Comparison of ENCODE assay signal across 8 cellular contexts in genomic region chr15:85554852-85555521, GRCh38.
DNase-seq lines count a peak whose midpoint lies in the region; ATAC-seq and TF ChIP-seq lines count a peak whose summit lies in the region.

No MANE protein-coding gene starts in this region.

- no peaks in the 10 kb centered on the region for H3K27me3 ChIP-seq in OCI-LY3 (ENCODE audit: low read depth, low read length)
- no peaks in the 10 kb centered on the region for H3K27me3 ChIP-seq in CD4-positive, alpha-beta T cell (ENCODE audit: control insufficient read depth, insufficient read depth, low read length)
- H3K27me3 ChIP-seq in mesendoderm (ENCODE audit: insufficient read depth, low read length, poor library complexity), result no peaks in the 10 kb centered on the region

- no peak overlapping the region for H3K56ac ChIP-seq in mesendoderm (ENCODE audit: low read length)

- no peak overlapping the region for H3K4ac ChIP-seq in mesendoderm (ENCODE audit: low read depth, low read length)

- peak overlapping the region; percentile 72 for H3K4me2 ChIP-seq in OCI-LY3 (ENCODE audit: low read length)
- no peak overlapping the region for H3K4me2 ChIP-seq in mesendoderm (ENCODE audit: low read length)

- POLR2A ChIA-PET in CD4-positive, alpha-beta T cell (lab: Charles Lee), result interaction anchor here (0.8 to 1.1 kb wide), 2 partner anchors 28 to 90 kb away, joined by 3 read pairs; no protein-coding TSS in a partner anchor

- H3K9ac ChIP-seq in OCI-LY3 (ENCODE audit: low read length), result peak overlapping the region; percentile 10
- no peak overlapping the region for H3K9ac ChIP-seq in mesendoderm (ENCODE audit: low read length)

- no peaks in the 10 kb centered on the region for H3K9me3 Mint-ChIP-seq in natural killer cell
- H3K9me3 Mint-ChIP-seq in CD4-positive, alpha-beta T cell, result no peaks in the 10 kb centered on the region
- H3K9me3 Mint-ChIP-seq in type B pancreatic cell, result no peaks in the 10 kb centered on the region

- intact Hi-C loops in natural killer cell (cut with micrococcal nuclease), result no loop called here
- intact Hi-C loops in CD4-positive, alpha-beta T cell (cut with DNase I, micrococcal nuclease), result no loop called here

- peaks cover 5% of the 10 kb centered on the region for H3K79me1 ChIP-seq in mesendoderm (ENCODE audit: low read length)

- peaks cover 19% of the 10 kb centered on the region for H4K20me1 ChIP-seq in OCI-LY3 (ENCODE audit: insufficient read depth, low read length)

- H3K79me2 ChIP-seq in OCI-LY3 (ENCODE audit: low read length), result no peaks in the 10 kb centered on the region
- H3K79me2 ChIP-seq in mesendoderm (ENCODE audit: control insufficient read depth, insufficient read depth, low read length), result no peaks in the 10 kb centered on the region

- H3K27ac Mint-ChIP-seq in natural killer cell (peak overlapping the region; percentile 22 to 58), type B pancreatic cell (no peak overlapping the region)
- H3K27ac Mint-ChIP-seq in CD4-positive, alpha-beta T cell, result no peak overlapping the region

- H3K9me3 ChIP-seq in OCI-LY3 (ENCODE audit: insufficient read depth, low read length), result no peaks in the 10 kb centered on the region
- no peaks in the 10 kb centered on the region for H3K9me3 ChIP-seq in CD4-positive, alpha-beta T cell (ENCODE audit: control insufficient read depth, low read length)

- no peak for TF ChIP-seq CTCF in OCI-LY3 (IDR thresholded peaks at IDR 0.05; ENCODE audit: low read depth, low read length)
- no peak for TF ChIP-seq CTCF in natural killer cell (IDR thresholded peaks at IDR 0.05)
- TF ChIP-seq CTCF in CD4-positive, alpha-beta T cell (IDR thresholded peaks at IDR 0.05), result no peak
- TF ChIP-seq CTCF in type B pancreatic cell (conservative IDR thresholded peaks at IDR 0.05), result no peak

- no peak overlapping the region for H2BK5ac ChIP-seq in mesendoderm (ENCODE audit: low read length)

- no peak overlapping the region for H3K23ac ChIP-seq in mesendoderm (ENCODE audit: low read length)

- H3K27ac ChIP-seq in OCI-LY3 (ENCODE audit: low read length), result peak overlapping the region; percentile 31
- no peak overlapping the region for H3K27ac ChIP-seq in CD4-positive, alpha-beta T cell (ENCODE audit: low read depth, low read length)
- H3K27ac ChIP-seq in mesendoderm (ENCODE audit: low read depth, low read length), result no peak overlapping the region

- no peaks in the 10 kb centered on the region for H3K27me3 Mint-ChIP-seq in natural killer cell (ENCODE audit: low read depth in 2 of 2)
- no peaks in the 10 kb centered on the region for H3K27me3 Mint-ChIP-seq in CD4-positive, alpha-beta T cell
- H3K27me3 Mint-ChIP-seq in type B pancreatic cell, result no peaks in the 10 kb centered on the region

- H3K4me3 ChIP-seq in OCI-LY3 (ENCODE audit: low read length) (peak overlapping the region; percentile 59), mesendoderm (ENCODE audit: low read length) (no peak overlapping the region)

- H2BK120ac ChIP-seq in mesendoderm (ENCODE audit: low read depth, low read length), result no peak overlapping the region

- peaks cover 28% of the 10 kb centered on the region for H3K4me1 ChIP-seq in OCI-LY3 (ENCODE audit: low read length)
- no peaks in the 10 kb centered on the region for H3K4me1 ChIP-seq in mesendoderm (ENCODE audit: control insufficient read depth, low read depth, low read length)

- H3K36me3 Mint-ChIP-seq in natural killer cell (no peaks in the 10 kb centered on the region), type B pancreatic cell (peaks cover 22% of the 10 kb centered on the region)
- H3K36me3 Mint-ChIP-seq in CD4-positive, alpha-beta T cell (ENCODE audit: low read depth), result peaks cover 47% of the 10 kb centered on the region

- H2AFZ ChIP-seq in OCI-LY3 (ENCODE audit: low read depth, low read length), result no peak overlapping the region

- no peak overlapping the region for H2AK5ac ChIP-seq in mesendoderm (ENCODE audit: low read length)

- H3K4me1 Mint-ChIP-seq in natural killer cell (peaks cover 29 to 44% of the 10 kb centered on the region in 2 donors), type B pancreatic cell (ENCODE audit: unreplicated experiment) (peaks cover 14% of the 10 kb centered on the region)
- H3K4me1 Mint-ChIP-seq in CD4-positive, alpha-beta T cell (ENCODE audit: low read depth), result peaks cover 71% of the 10 kb centered on the region

- CTCF ChIA-PET in CD4-positive, alpha-beta T cell (lab: Charles Lee), result interaction anchor here (0.6 to 2.3 kb wide), 2 partner anchors 11 to 15 kb away, joined by 3 to 7 read pairs; no protein-coding TSS in a partner anchor

- H2BK15ac ChIP-seq in mesendoderm (replicated peaks; ENCODE audit: low read depth), result no peak overlapping the region

- no peak overlapping the region for H4K8ac ChIP-seq in mesendoderm (ENCODE audit: low read depth, low read length)

- H3K36me3 ChIP-seq in OCI-LY3 (replicated peaks; ENCODE audit: low read depth, low read length) (peaks cover 8% of the 10 kb centered on the region), mesendoderm (ENCODE audit: control insufficient read depth, insufficient read depth, low read length) (no peaks in the 10 kb centered on the region)

- DNase-seq in natural killer cell, result no peak
- no peak for DNase-seq in CD4-positive, alpha-beta T cell
- no peak for DNase-seq in mesendoderm
- no peak for DNase-seq in type B pancreatic cell (ENCODE audit: extremely low spot score, unreplicated experiment)
- DNase-seq in anterior cingulate cortex (lab: John Stamatoyannopoulos, UW), result no peak

- H3K4me3 Mint-ChIP-seq in natural killer cell, result peak overlapping the region; percentile 76
- no peak overlapping the region for H3K4me3 Mint-ChIP-seq in CD4-positive, alpha-beta T cell
- H3K4me3 Mint-ChIP-seq in type B pancreatic cell, result no peak overlapping the region

- no peak overlapping the region for H4K5ac ChIP-seq in mesendoderm (ENCODE audit: low read length)

- no peak overlapping the region for H3K18ac ChIP-seq in mesendoderm (ENCODE audit: low read length)

- ATAC-seq in GM18870 (IDR thresholded peaks at IDR 0.05; ENCODE audit: unreplicated experiment), result peak; percentile 58
- ATAC-seq in HG02870 (IDR thresholded peaks at IDR 0.05; ENCODE audit: unreplicated experiment), result peak; percentile 54
- ATAC-seq in natural killer cell, result peak in 2 of 3 donors; percentile 72 to 79
- no peak for ATAC-seq in CD4-positive, alpha-beta T cell (ENCODE audit: poor library complexity)

- WGBS in mesendoderm (ENCODE audit: extremely low coverage, insufficient coverage, low lambda C conversion rate), result no CpG with 5 or more reads among the region's 7 CpGs

Comparison
In these comparisons a context has a peak if more than half of its experiments do, and no peak if none do; other contexts are left out.
1. H3K27ac Mint-ChIP-seq: peak in natural killer cell (2 of 2); none in CD4-positive, alpha-beta T cell (single experiment) and type B pancreatic cell (single experiment).